ENCODE assay signal across 21 cellular contexts in the genomic region with DNA sequence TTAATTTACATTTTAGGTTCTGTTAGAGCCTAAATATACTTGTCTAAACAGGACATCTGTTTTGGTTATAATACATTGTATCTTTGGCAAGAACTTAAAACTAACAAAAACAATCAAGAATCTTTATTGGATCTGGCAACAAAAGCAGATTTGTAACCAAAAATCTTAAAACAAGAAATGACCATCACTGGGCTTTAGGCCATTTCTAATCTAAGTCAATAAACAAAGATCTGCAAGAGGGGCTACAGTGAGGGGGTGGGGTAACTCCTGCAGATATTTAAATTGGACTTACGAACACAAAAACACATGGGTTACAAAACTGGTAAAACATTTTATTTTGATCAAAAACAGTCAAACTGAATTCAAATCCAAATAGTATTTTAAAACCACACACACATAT.
DNase-seq lines count a peak whose midpoint lies in the region; ATAC-seq, FAIRE-seq and TF ChIP-seq lines count a peak whose summit lies in the region.
"Had no signal": no experiment of that assay in that cellular context is flagged by ENCODE, and none has a peak within 500 bp of the region (broad histone marks: within the 10 kb centered on the region; RNA-seq: fewer than 3 reads in every experiment).

No MANE protein-coding gene starts in this region.

- H2BK15ac ChIP-seq in H9 (ENCODE audit: low read depth, low read length) = no peak overlapping the region

- peak; percentile 75 for FAIRE-seq in GM19239 (lab: Jason Lieb, UNC)
- FAIRE-seq: GM12892 had no signal

- no peak overlapping the region for H3K27ac ChIP-seq in H9 (ENCODE audit: insufficient read length, low read depth, low read length)

- no peaks in the 10 kb centered on the region for H3K79me1 ChIP-seq in H9 (ENCODE audit: insufficient read depth, low read depth, low read length, poor library complexity, severe bottlenecking)

- H3K4me3 Mint-ChIP-seq in stimulated activated naive B cell treated with anti-CD40 and anti-IgM and Interleukin-4, amounts not matched to agents 10 μg/mL and 1 μg/mL and 100 μg/mL, for 72 hours = no peak overlapping the region
- H3K4me3 Mint-ChIP-seq in H9 = no peak overlapping the region

- no peak overlapping the region for H3K4me3 ChIP-seq in choroid plexus epithelial cell (ENCODE audit: low read depth, low read length)

- H3K27me3 ChIP-seq in H9 (ENCODE audit: insufficient read depth, low read length) = no peaks in the 10 kb centered on the region

- H3K9ac ChIP-seq in H9 (ENCODE audit: extremely low read depth, insufficient read length, low read length) = no peak overlapping the region
- H3K9ac ChIP-seq: SK-N-SH had no signal

- TF ChIP-seq CTCF in choroid plexus epithelial cell (conservative IDR thresholded peaks at IDR 0.05; ENCODE audit: low read depth, low read length) (no peak), H9 (conservative IDR thresholded peaks at IDR 0.05) (no peak)

- H2BK5ac ChIP-seq in H9 (ENCODE audit: insufficient read length, low read length) = no peak overlapping the region

- no peak overlapping the region for H2BK12ac ChIP-seq in H9 (ENCODE audit: insufficient read length, low read depth, low read length)

- no peaks in the 10 kb centered on the region for H3K9me3 ChIP-seq in H9 (ENCODE audit: control insufficient read depth, low read depth, low read length)
- H3K9me3 ChIP-seq: SK-N-SH had no signal

- H3K9me3 Mint-ChIP-seq in stimulated activated naive B cell treated with anti-CD40 and anti-IgM and Interleukin-4, amounts not matched to agents 10 μg/mL and 1 μg/mL and 100 μg/mL, for 72 hours = no peaks in the 10 kb centered on the region
- no peaks in the 10 kb centered on the region for H3K9me3 Mint-ChIP-seq in H9

- H3K27me3 Mint-ChIP-seq in stimulated activated naive B cell treated with anti-CD40 and anti-IgM and Interleukin-4, amounts not matched to agents 10 μg/mL and 1 μg/mL and 100 μg/mL, for 72 hours = no peaks in the 10 kb centered on the region
- no peaks in the 10 kb centered on the region for H3K27me3 Mint-ChIP-seq in H9 (ENCODE audit: low read depth)

- no peak overlapping the region for H3K56ac ChIP-seq in H9 (ENCODE audit: insufficient read length, low read depth, low read length)

- DNase-seq in GM19239 (ENCODE audit: insufficient read length, low spot score) (no peak), choroid plexus epithelial cell (ENCODE audit: low read depth) (peak; percentile 18), fibroblast of the conjunctiva (ENCODE audit: low read depth) (peak; percentile 89), H9 (no peak)
- DNase-seq in stimulated activated naive B cell treated with anti-CD40 and anti-IgM and Interleukin-4, amounts not matched to agents 10 μg/mL and 1 μg/mL and 100 μg/mL, for 72 hours = no peak
- DNase-seq: C1 segment of cervical spinal cord; DND-41; GDM1; KBM-7; NCI-H1436; NCI-H2029; NCI-H2171; NCI-H446; NCI-H69; NK-92 treated with Interleukin-12 subunit alpha and Interleukin-12 subunit beta, amount 100 ng/mL, for 24 hours; SHP77; SK-N-SH had no signal

- H4K20me1 ChIP-seq in H9 (ENCODE audit: control insufficient read depth, insufficient read depth, insufficient read length) = no peaks in the 10 kb centered on the region

- no peak overlapping the region for H3K23ac ChIP-seq in H9 (ENCODE audit: insufficient read length, low read depth, low read length)

- no peak overlapping the region for H3K27ac Mint-ChIP-seq in stimulated activated naive B cell treated with anti-CD40 and anti-IgM and Interleukin-4, amounts not matched to agents 10 μg/mL and 1 μg/mL and 100 μg/mL, for 72 hours
- no peak overlapping the region for H3K27ac Mint-ChIP-seq in H9

- H4K8ac ChIP-seq in H9 (replicated peaks; ENCODE audit: insufficient read length, low read depth, low read length) = no peak overlapping the region

- H3K4me1 ChIP-seq in H9 (ENCODE audit: insufficient read depth, low read length) = no peaks in the 10 kb centered on the region

- no peak overlapping the region for H2AFZ ChIP-seq in H9 (ENCODE audit: low read length)

- no peak overlapping the region for H3K18ac ChIP-seq in H9 (ENCODE audit: insufficient read length, low read depth, low read length)

- no CpG with 5 or more reads among the region's 1 CpG for WGBS in H9 (ENCODE audit: extremely low coverage, insufficient read length, low lambda C conversion rate)

- no peak overlapping the region for H3K4me2 ChIP-seq in H9 (ENCODE audit: insufficient read depth, insufficient read length, low read length)
- H3K4me2 ChIP-seq: SK-N-SH had no signal

- H2BK20ac ChIP-seq in H9 (ENCODE audit: low read depth, low read length, poor library complexity, severe bottlenecking) = no peak overlapping the region

- H3K23me2 ChIP-seq in H9 (ENCODE audit: insufficient read length, low read depth, low read length, poor library complexity, severe bottlenecking) = no peaks in the 10 kb centered on the region

- no peak overlapping the region for H3K4ac ChIP-seq in H9 (ENCODE audit: low read depth, low read length)

- peaks cover 25 to 49% of the 10 kb centered on the region in 2 donors for H3K36me3 Mint-ChIP-seq in stimulated activated naive B cell treated with anti-CD40 and anti-IgM and Interleukin-4, amounts not matched to agents 10 μg/mL and 1 μg/mL and 100 μg/mL, for 72 hours
- H3K36me3 Mint-ChIP-seq in H9 (ENCODE audit: insufficient read depth in 1 of 3, low read depth in 3 of 3) = no peaks in the 10 kb centered on the region; a peak in 1 of 7 replicates

- H3K4me1 Mint-ChIP-seq in stimulated activated naive B cell treated with anti-CD40 and anti-IgM and Interleukin-4, amounts not matched to agents 10 μg/mL and 1 μg/mL and 100 μg/mL, for 72 hours = no peaks in the 10 kb centered on the region
- H3K4me1 Mint-ChIP-seq in H9 = no peaks in the 10 kb centered on the region

- ATAC-seq in stimulated activated naive B cell treated with anti-CD40 and anti-IgM and Interleukin-4, amounts not matched to agents 10 μg/mL and 1 μg/mL and 100 μg/mL, for 72 hours (replicated peaks) = no peak
- no peak for ATAC-seq in GM18517 (IDR thresholded peaks at IDR 0.05; ENCODE audit: unreplicated experiment)
- ATAC-seq in GM21723 (IDR thresholded peaks at IDR 0.05; ENCODE audit: unreplicated experiment) = no peak
- ATAC-seq: HCT116 had no signal

- H4K91ac ChIP-seq in H9 (ENCODE audit: insufficient read length, low read depth, low read length) = no peak overlapping the region

- no peak overlapping the region for H3K14ac ChIP-seq in H9 (ENCODE audit: insufficient read depth, low read length)

- no peak overlapping the region for H2AK5ac ChIP-seq in H9 (ENCODE audit: insufficient read length, low read length)

- no peak overlapping the region for H3T11ph ChIP-seq in H9 (ENCODE audit: low read length)

- H4K5ac ChIP-seq in H9 (ENCODE audit: insufficient read length, low read depth, low read length) = no peak overlapping the region

- no peaks in the 10 kb centered on the region for H3K79me2 ChIP-seq in H9 (ENCODE audit: insufficient read depth, low read length)

- H2BK120ac ChIP-seq in H9 (ENCODE audit: low read depth, low read length, poor library complexity, severe bottlenecking) = no peak overlapping the region

Comparison
In these comparisons a context has a peak if more than half of its experiments do, and no peak if none do; other contexts are left out.
1. DNase-seq: peak in choroid plexus epithelial cell (single experiment) and fibroblast of the conjunctiva (single experiment); none in GM19239 (single experiment), stimulated activated naive B cell treated with anti-CD40 and anti-IgM and Interleukin-4, amounts not matched to agents 10 μg/mL and 1 μg/mL and 100 μg/mL, for 72 hours (single experiment) and H9 (single experiment).